In genomic region chr10:91909178-91909677, GRCh38 we compare ENCODE assay signal across 8 cellular contexts. TPM values are rescaled to one million over a fixed set of nuclear protein-coding genes. Genes with fewer than 3 reads are reported as not detected.
DNase-seq lines count a peak whose midpoint lies in the region; ATAC-seq and TF ChIP-seq lines count a peak whose summit lies in the region.

FGFBP3 (minus strand) TSS chr10:91909486; CDS start chr10:91908969, 517 bp downstream.

- intact Hi-C loops in CD8-positive, alpha-beta T cell (cut with DNase I, micrococcal nuclease), result loop anchor here (2.0 to 5.0 kb wide), 5 partner anchors 22 to 902 kb away; partner anchors contain the start of gene HECTD2 (in 1 of the 2)
- intact Hi-C loops in left cardiac atrium (cut with DNase I), result no loop called here

- POLR2A ChIA-PET in CD8-positive, alpha-beta T cell (lab: Charles Lee), result interaction anchor here (0.6 to 2.4 kb wide), 10 partner anchors 10 to 663 kb away, joined by 3 to 43 read pairs (median 6); partner anchors contain the start of genes BTAF1 and TNKS2

- no peaks in the 10 kb centered on the region for H3K9me3 ChIP-seq in CD8-positive, alpha-beta T cell (ENCODE audit: low read length)

- DNase-seq in CD8-positive, alpha-beta T cell, result peak in 3 of 7 experiments; percentile 16 to 27 (median 23)
- DNase-seq in HK-2 (ENCODE audit: unreplicated experiment), result peak; percentile 24
- DNase-seq in NOMO-1 treated with DMSO at 0.1 percent for 48 hours (lab: John Stamatoyannopoulos, UW; ENCODE audit: unreplicated experiment), result peak; percentile 56
- DNase-seq in activated naive CD4-positive, alpha-beta T cell treated with anti-CD3 and anti-CD28 coated beads, Interleukin-2, amount 50 U/mL, for 72 hours (ENCODE audit: low spot score in 2 of 2), result peak in 1 of 2 donors; percentile 43
- peak; percentile 31 for DNase-seq in left cardiac atrium
- DNase-seq in progenitor cell of endocrine pancreas (ENCODE audit: low spot score, unreplicated experiment), result peak; percentile 11
- no peak for DNase-seq in HuH-7 (ENCODE audit: low spot score)

- H3K4me1 ChIP-seq in CD8-positive, alpha-beta T cell (ENCODE audit: insufficient read depth, low read length), result peaks cover 15% of the 10 kb centered on the region

- no peaks in the 10 kb centered on the region for H3K27me3 ChIP-seq in CD8-positive, alpha-beta T cell (ENCODE audit: insufficient read depth, low read length)

- H3K4me3 Mint-ChIP-seq in CD8-positive, alpha-beta T cell, result peak within 1 kb of the TSS; percentile 87
- peak within 1 kb of the TSS; percentile 86 for H3K4me3 Mint-ChIP-seq in progenitor cell of endocrine pancreas (ENCODE audit: low read depth)

- peak within 1 kb of the TSS; percentile 82 for H3K4me3 ChIP-seq in CD8-positive, alpha-beta T cell (ENCODE audit: low read depth, low read length)

- H3K4me1 Mint-ChIP-seq in CD8-positive, alpha-beta T cell (ENCODE audit: low read depth), result peaks cover 28% of the 10 kb centered on the region
- peaks cover 15% of the 10 kb centered on the region for H3K4me1 Mint-ChIP-seq in progenitor cell of endocrine pancreas (ENCODE audit: low read depth)

- CTCF ChIA-PET in CD8-positive, alpha-beta T cell (lab: Charles Lee), result interaction anchor here (0.7 to 2.8 kb wide), 11 partner anchors 9 to 718 kb away, joined by 3 to 28 read pairs (median 7); partner anchors contain the start of genes BTAF1 and TNKS2

- no peaks in the 10 kb centered on the region for H3K9me3 Mint-ChIP-seq in CD8-positive, alpha-beta T cell
- no peaks in the 10 kb centered on the region for H3K9me3 Mint-ChIP-seq in activated naive CD4-positive, alpha-beta T cell treated with anti-CD3 and anti-CD28 coated beads, Interleukin-2, amount 50 U/mL, for 72 hours
- no peaks in the 10 kb centered on the region for H3K9me3 Mint-ChIP-seq in progenitor cell of endocrine pancreas (ENCODE audit: low read depth)

- H3K27ac ChIP-seq in CD8-positive, alpha-beta T cell (ENCODE audit: low read depth, low read length), result peak within 1 kb of the TSS; percentile 73

- TF ChIP-seq CTCF in CD8-positive, alpha-beta T cell (IDR thresholded peaks at IDR 0.05), result no peak
- no peak for TF ChIP-seq CTCF in progenitor cell of endocrine pancreas (IDR thresholded peaks at IDR 0.05; ENCODE audit: unreplicated experiment)

- peaks cover 7% of the 10 kb centered on the region for H3K36me3 Mint-ChIP-seq in CD8-positive, alpha-beta T cell
- no peaks in the 10 kb centered on the region for H3K36me3 Mint-ChIP-seq in activated naive CD4-positive, alpha-beta T cell treated with anti-CD3 and anti-CD28 coated beads, Interleukin-2, amount 50 U/mL, for 72 hours
- H3K36me3 Mint-ChIP-seq in progenitor cell of endocrine pancreas (ENCODE audit: insufficient read depth), result peaks cover 4% of the 10 kb centered on the region

- H3K36me3 ChIP-seq in CD8-positive, alpha-beta T cell (ENCODE audit: insufficient read depth, low read length), result no peaks in the 10 kb centered on the region

- peaks cover 7% of the 10 kb centered on the region for H3K27me3 Mint-ChIP-seq in CD8-positive, alpha-beta T cell (ENCODE audit: low read depth)
- H3K27me3 Mint-ChIP-seq in progenitor cell of endocrine pancreas, result peaks cover 8% of the 10 kb centered on the region

- H3K27ac Mint-ChIP-seq in CD8-positive, alpha-beta T cell, result peak within 1 kb of the TSS; percentile 83
- peak within 1 kb of the TSS; percentile 44 to 81 for H3K27ac Mint-ChIP-seq in activated naive CD4-positive, alpha-beta T cell treated with anti-CD3 and anti-CD28 coated beads, Interleukin-2, amount 50 U/mL, for 72 hours
- H3K27ac Mint-ChIP-seq in progenitor cell of endocrine pancreas, result peak within 1 kb of the TSS; percentile 39

- ATAC-seq in CD8-positive, alpha-beta T cell, result peak; percentile 23
- peak; percentile 45 to 49 for ATAC-seq in activated naive CD4-positive, alpha-beta T cell treated with anti-CD3 and anti-CD28 coated beads, Interleukin-2, amount 50 U/mL, for 72 hours
- ATAC-seq in left cardiac atrium (peak; percentile 58 to 61), GM21526 (IDR thresholded peaks at IDR 0.05; ENCODE audit: low FRiP score, unreplicated experiment) (no peak)

RNA-seq across cellular contexts. Expression of gene FGFBP3, which starts in this region (rescaled TPM):
- total RNA-seq in CD8-positive, alpha-beta T cell, result 1 to 10 TPM; 1.3 to 1.5 TPM
- total RNA-seq in activated naive CD4-positive, alpha-beta T cell treated with anti-CD3 and anti-CD28 coated beads, Interleukin-2, amount 50 U/mL, for 72 hours, result 1 to 10 TPM in 1 of 2 donors, under 1 TPM in 1; 0.25 to 1.5 TPM
- total RNA-seq in left cardiac atrium (under 1 TPM; 0.53 to 0.81 TPM), progenitor cell of endocrine pancreas (5.9 and 6.2 TPM in 2 replicates)

Comparison
In these comparisons a context has a peak if more than half of its experiments do, and no peak if none do; other contexts are left out.
1. Peak in DNase-seq and ATAC-seq in left cardiac atrium; RNA of the gene not detected or under 1 TPM.
2. intact Hi-C loops: an anchor here in CD8-positive, alpha-beta T cell (2.0 to 5.0 kb wide); none called in left cardiac atrium.